Comparison of ENCODE assay signal across 30 cellular contexts in genomic region chr6:47648031-47648430, GRCh38. TPM values are rescaled to one million over a fixed set of nuclear protein-coding genes. Genes with fewer than 3 reads are reported as not detected.
"Had no signal": no experiment of that assay in that cellular context is flagged by ENCODE, and none has a peak within 500 bp of the region (broad histone marks: within the 10 kb centered on the region; RNA-seq: fewer than 3 reads in every experiment).

No MANE protein-coding gene starts in this region.

- H3K9me3 Mint-ChIP-seq: effector memory CD8-positive, alpha-beta T cell; mesothelial cell of epicardium; naive thymus-derived CD8-positive, alpha-beta T cell; nephron progenitor cell; stimulated activated effector memory CD8-positive, alpha-beta T cell treated with anti-CD3 and anti-CD28 coated beads, Interleukin-12 subunit alpha, Interleukin-12 subunit beta, amount 100 ng/mL, for 72 hours had no signal

- H3K4me1 ChIP-seq: prostate gland, sigmoid colon, testis, tibial nerve, uterus had no signal

- FAIRE-seq: endometrium, frontal cortex, keratinocyte had no signal

- H3K36me3 Mint-ChIP-seq: mesothelial cell of epicardium; naive thymus-derived CD8-positive, alpha-beta T cell; stimulated activated effector memory CD8-positive, alpha-beta T cell treated with anti-CD3 and anti-CD28 coated beads, Interleukin-12 subunit alpha, Interleukin-12 subunit beta, amount 100 ng/mL, for 72 hours had no signal

- H3K27ac Mint-ChIP-seq: effector memory CD8-positive, alpha-beta T cell; mesothelial cell of epicardium; naive thymus-derived CD8-positive, alpha-beta T cell; nephron progenitor cell; stimulated activated effector memory CD8-positive, alpha-beta T cell treated with anti-CD3 and anti-CD28 coated beads, Interleukin-12 subunit alpha, Interleukin-12 subunit beta, amount 100 ng/mL, for 72 hours had no signal

- H3K27ac ChIP-seq: prostate gland, sigmoid colon, testis, tibial nerve, upper lobe of right lung, uterus had no signal

- H3K4me3 Mint-ChIP-seq: effector memory CD8-positive, alpha-beta T cell; mesothelial cell of epicardium; naive thymus-derived CD8-positive, alpha-beta T cell; nephron progenitor cell; stimulated activated effector memory CD8-positive, alpha-beta T cell treated with anti-CD3 and anti-CD28 coated beads, Interleukin-12 subunit alpha, Interleukin-12 subunit beta, amount 100 ng/mL, for 72 hours had no signal

- H3K36me3 ChIP-seq: prostate gland, sigmoid colon, tibial nerve, upper lobe of right lung, uterus had no signal

- H3K27me3 Mint-ChIP-seq: effector memory CD8-positive, alpha-beta T cell; naive thymus-derived CD8-positive, alpha-beta T cell had no signal

- H3K9me3 ChIP-seq: prostate gland, sigmoid colon, testis, tibial nerve, upper lobe of right lung, uterus had no signal

- ATAC-seq: effector memory CD8-positive, alpha-beta T cell; left lobe of liver; naive thymus-derived CD8-positive, alpha-beta T cell; right cardiac atrium; stimulated activated effector memory CD8-positive, alpha-beta T cell treated with anti-CD3 and anti-CD28 coated beads, Interleukin-12 subunit alpha, Interleukin-12 subunit beta, amount 100 ng/mL, for 72 hours; stimulated activated naive CD8-positive, alpha-beta T cell treated with anti-CD3 and anti-CD28 coated beads, Interleukin-15, Interleukin-2, amounts not matched to agents 100 U/mL and 50 U/mL, for 24 hours; upper lobe of right lung had no signal

- H3K4me3 ChIP-seq: lung, prostate gland, sigmoid colon, testis, tibial nerve, upper lobe of right lung, uterus had no signal

- H3K27me3 ChIP-seq: sigmoid colon, testis, tibial nerve, upper lobe of right lung, uterus had no signal

- H3K4me1 Mint-ChIP-seq: mesothelial cell of epicardium; naive thymus-derived CD8-positive, alpha-beta T cell; nephron progenitor cell; stimulated activated effector memory CD8-positive, alpha-beta T cell treated with anti-CD3 and anti-CD28 coated beads, Interleukin-12 subunit alpha, Interleukin-12 subunit beta, amount 100 ng/mL, for 72 hours had no signal

- DNase-seq: cortex of kidney; effector memory CD8-positive, alpha-beta T cell; erythroblast; mesenchymal stem cell; naive thymus-derived CD8-positive, alpha-beta T cell; nephron progenitor cell; nucleus accumbens; right cardiac atrium; sigmoid colon; stimulated activated CD4-positive, alpha-beta T cell treated with anti-CD3 and anti-CD28 coated beads, Interleukin-2, amount 100 ng/mL, for 24 hours; stimulated activated CD4-positive, alpha-beta T cell treated with anti-CD3 and anti-CD28 coated beads, Interleukin-4, amount 100 ng/mL, for 24 hours; stimulated activated naive CD8-positive, alpha-beta T cell treated with anti-CD3 and anti-CD28 coated beads, Interleukin-15, Interleukin-2, amounts not matched to agents 100 U/mL and 50 U/mL, for 24 hours; substantia nigra; testis; upper lobe of right lung; uterus had no signal

RNA-seq across cellular contexts. Expression of gene ADGRF4, which starts 50.3 kb away (rescaled TPM):
- total RNA-seq: dermis microvascular lymphatic vessel endothelial cell; frontal cortex; left lobe of liver; liver; myocyte; naive thymus-derived CD8-positive, alpha-beta T cell; osteocyte; skeletal muscle tissue; tibial nerve; upper lobe of right lung had no signal
